8 cellular contexts compared by ENCODE assay signal in genomic region chr10:46106410-46107255, GRCh38.
DNase-seq lines count a peak whose midpoint lies in the region; ATAC-seq, FAIRE-seq and TF ChIP-seq lines count a peak whose summit lies in the region.

No MANE protein-coding gene starts in this region.

- intact Hi-C loops in HCT116 (cut with micrococcal nuclease) = no loop called here
- intact Hi-C loops in HepG2 (cut with micrococcal nuclease; ENCODE audit: unreplicated experiment) = no loop called here

- no peak for TF ChIP-seq EP300 in HepG2 (IDR thresholded peaks at IDR 0.05; ENCODE audit: low read depth in 2 of 2, low read length in 2 of 2)
- TF ChIP-seq EP300 in HepG2 (CRISPR knock-in tag; IDR thresholded peaks at IDR 0.05; ENCODE audit: borderline replicate concordance) = no peak

- FAIRE-seq in HepG2 (lab: Jason Lieb, UNC) = no peak

- 4% methylated on average over 33 of the region's 55 CpGs for WGBS in HepG2 (ENCODE audit: low lambda C conversion rate)

- H3K9me2 ChIP-seq in HCT116 (ENCODE audit: insufficient read depth) = no peaks in the 10 kb centered on the region
- no peaks in the 10 kb centered on the region for H3K9me2 ChIP-seq in Loucy (replicated peaks; ENCODE audit: low read depth, low read length)

- H4K20me1 ChIP-seq in HCT116 (ENCODE audit: insufficient read depth) = no peaks in the 10 kb centered on the region
- no peaks in the 10 kb centered on the region for H4K20me1 ChIP-seq in Loucy (ENCODE audit: insufficient read depth, low read length, poor library complexity, severe bottlenecking)
- H4K20me1 ChIP-seq in HepG2 (ENCODE audit: insufficient read depth, low read length) = no peaks in the 10 kb centered on the region

- H2AFZ ChIP-seq in HCT116 (ENCODE audit: low read depth, low read length, poor library complexity, severe bottlenecking) (peak overlapping the region; percentile 95), Loucy (ENCODE audit: low read length) (peak overlapping the region; percentile 89), HepG2 (ENCODE audit: low read length) (no peak overlapping the region)

- in situ Hi-C loops in HepG2 (cut with HindIII; ENCODE audit: extremely low pct_ligation_motif_present, low pct_unique_long_range_greater_than_20kb) = loop anchor here (10.0 kb wide), 2 partner anchors 178 to 1278 kb away; partner anchors contain the start of genes ANTXRL and ZNF488

- DNase-seq in DMS79 treated with DMSO at 0.1 percent for 48 hours (lab: John Stamatoyannopoulos, UW) (peak; percentile 9), DMS79 (lab: John Stamatoyannopoulos, UW) (no peak), HCT116 (ENCODE audit: low read depth, low spot score) (peak; percentile 21), WERI-Rb-1 (peak; percentile 82), HepG2 (ENCODE audit: low spot score) (peak; percentile 73)
- peak; percentile 25 for DNase-seq in stimulated activated CD8-positive, alpha-beta memory T cell treated with anti-CD3 and anti-CD28 coated beads, Interleukin-12 subunit alpha, Interleukin-12 subunit beta, amount 100 ng/mL, for 4 hours (ENCODE audit: low read depth)

- no peak for TF ChIP-seq CTCF in HCT116 (IDR thresholded peaks at IDR 0.05 in 2 of 3, conservative IDR thresholded peaks at IDR 0.05 in 1 of 3; ENCODE audit: borderline replicate concordance in 1 of 3, insufficient read depth in 1 of 3, low read depth in 2 of 3, low read length in 2 of 3)
- TF ChIP-seq CTCF in Loucy (conservative IDR thresholded peaks at IDR 0.05; ENCODE audit: low read length) = no peak
- TF ChIP-seq CTCF in WERI-Rb-1 (IDR thresholded peaks at IDR 0.05; ENCODE audit: low read depth, low read length) = no peak
- peak; percentile 33; the same call in 1 of the 2 replicates for TF ChIP-seq CTCF in HepG2 (CRISPR knock-in tag; IDR thresholded peaks at IDR 0.05)

- H3K4me3 ChIP-seq in HCT116 (replicated peaks in 1 of 2; ENCODE audit: low read depth in 1 of 2, low read length in 2 of 2) (peak overlapping the region; percentile 49 to 56), Loucy (ENCODE audit: low read length, poor library complexity, severe bottlenecking) (peak overlapping the region; percentile 75), WERI-Rb-1 (ENCODE audit: low read depth, low read length) (peak overlapping the region; percentile 70), duodenal mucosa (ENCODE audit: low read depth in 1 of 2, low read length in 2 of 2) (peak overlapping the region; percentile 56 to 70), HepG2 (replicated peaks in 1 of 3; ENCODE audit: insufficient read depth in 1 of 3, low read depth in 2 of 3, low read length in 3 of 3) (peak overlapping the region; percentile 66 to 78 (median 75))

- RAD21 ChIA-PET in HCT116 (lab: Charles Lee; ENCODE audit: low non-redundant PET in 1 of 2, low total read pairs in 2 of 2, uncharacterized antibody in 2 of 2, unreplicated experiment in 2 of 2) = interaction anchor here in 1 of 2 experiments (1.0 kb wide), 1 partner anchor 176 kb away, joined by 3 read pairs; no protein-coding TSS in a partner anchor

- peaks cover 3% of the 10 kb centered on the region; the same call in 1 of the 2 replicates for H3F3A ChIP-seq in Loucy (ENCODE audit: low read depth)

- H3K9me3 ChIP-seq in HCT116 (ENCODE audit: control insufficient read depth in 1 of 2, insufficient read depth in 1 of 2, low read depth in 1 of 2, low read length in 2 of 2) (no peaks in the 10 kb centered on the region), Loucy (ENCODE audit: insufficient read depth, low read depth, low read length) (no peaks in the 10 kb centered on the region), WERI-Rb-1 (ENCODE audit: severe bottlenecking) (no peaks in the 10 kb centered on the region), duodenal mucosa (ENCODE audit: control insufficient read depth in 1 of 2, low read length in 2 of 2) (no peaks in the 10 kb centered on the region), HepG2 (ENCODE audit: low read length) (no peaks in the 10 kb centered on the region)

- POLR2A ChIA-PET in HCT116 (lab: Charles Lee) = interaction anchor here (0.5 kb wide), 1 partner anchor 65 kb away, joined by 3 read pairs; no protein-coding TSS in a partner anchor
- POLR2A ChIA-PET in HepG2 (lab: Yijun Ruan, JAX) = interaction anchor here (0.8 kb wide), 1 partner anchor 176 kb away, joined by 4 read pairs; no protein-coding TSS in a partner anchor

- H3K79me2 ChIP-seq in HCT116 (ENCODE audit: insufficient read depth, low read length) = no peaks in the 10 kb centered on the region
- H3K79me2 ChIP-seq in Loucy (ENCODE audit: insufficient read depth, low read length) = no peaks in the 10 kb centered on the region
- no peaks in the 10 kb centered on the region for H3K79me2 ChIP-seq in HepG2 (ENCODE audit: insufficient read depth, low read length)

- peak overlapping the region; percentile 88 for H3K4me2 ChIP-seq in HCT116 (ENCODE audit: low read length)
- peak overlapping the region; percentile 85 for H3K4me2 ChIP-seq in Loucy (ENCODE audit: low read depth, low read length, poor library complexity, severe bottlenecking)
- peak overlapping the region; percentile 83 for H3K4me2 ChIP-seq in HepG2 (ENCODE audit: low read depth, low read length)

- ATAC-seq in HCT116 (peak; percentile 98), HepG2 (peak; percentile 97)

- no peak overlapping the region for H3K27ac ChIP-seq in HCT116 (ENCODE audit: low read depth, low read length)
- H3K27ac ChIP-seq in WERI-Rb-1 = peak overlapping the region; percentile 37
- no peak overlapping the region for H3K27ac ChIP-seq in duodenal mucosa (ENCODE audit: low read depth, low read length)
- no peak overlapping the region for H3K27ac ChIP-seq in HepG2 (ENCODE audit: extremely low read length, insufficient read depth, low read length)

- no peak for TF ChIP-seq RAD21 in HCT116 (IDR thresholded peaks at IDR 0.05; ENCODE audit: low read depth)
- TF ChIP-seq RAD21 in HepG2 (CRISPR knock-in tag; IDR thresholded peaks at IDR 0.05) = no peak; the same call in 1 of the 2 replicates

- H3K27me3 ChIP-seq in HCT116 (ENCODE audit: insufficient read depth, low read length) = no peaks in the 10 kb centered on the region
- no peaks in the 10 kb centered on the region for H3K27me3 ChIP-seq in Loucy (ENCODE audit: insufficient read depth, low read length, poor library complexity, severe bottlenecking)
- H3K27me3 ChIP-seq in WERI-Rb-1 (ENCODE audit: insufficient read depth, low read depth, severe bottlenecking) = no peaks in the 10 kb centered on the region
- H3K27me3 ChIP-seq in duodenal mucosa (ENCODE audit: control insufficient read depth in 1 of 2, insufficient read depth in 2 of 2, low read length in 2 of 2) = peaks cover 0 to 7% of the 10 kb centered on the region in 2 donors
- peaks cover 0 to 8% of the 10 kb centered on the region in 2 experiments; a peak in 3 of 5 replicates for H3K27me3 ChIP-seq in HepG2 (ENCODE audit: control insufficient read depth in 1 of 2, insufficient read depth in 2 of 2, low read length in 2 of 2)

- peaks cover 8 to 9% of the 10 kb centered on the region in 2 experiments; a peak in 3 of 4 replicates for H3K4me1 ChIP-seq in HCT116 (ENCODE audit: control insufficient read depth in 1 of 2, insufficient read depth in 2 of 2, low read length in 2 of 2)
- H3K4me1 ChIP-seq in Loucy (ENCODE audit: insufficient read depth, low read length, poor library complexity, severe bottlenecking) = peaks cover 26% of the 10 kb centered on the region
- peaks cover 8% of the 10 kb centered on the region in 2 donors for H3K4me1 ChIP-seq in duodenal mucosa (ENCODE audit: control insufficient read depth in 1 of 2, insufficient read depth in 2 of 2, low read length in 2 of 2)
- peaks cover 46% of the 10 kb centered on the region for H3K4me1 ChIP-seq in HepG2 (ENCODE audit: insufficient read depth, low read length)

- TF ChIP-seq POLR2A in HCT116 (IDR thresholded peaks at IDR 0.05; ENCODE audit: borderline replicate concordance, extremely low read depth, insufficient read depth, insufficient read length) (peak; percentile 34), HepG2 (IDR thresholded peaks at IDR 0.05; ENCODE audit: insufficient read depth in 1 of 2, low read depth in 2 of 2, low read length in 2 of 2) (peak in 1 of 2 experiments; percentile 52; a peak in 1 of 4 replicates)

- CTCF ChIA-PET in HCT116 (lab: Charles Lee) = no interaction called here
- CTCF ChIA-PET in HepG2 (lab: Yijun Ruan, JAX; ENCODE audit: low intra/inter-chr PET ratio, low total read pairs) = no interaction called here

- H3K9ac ChIP-seq in HCT116 (ENCODE audit: low read length) (peak overlapping the region; percentile 27; the same call in 1 of the 2 replicates), Loucy (ENCODE audit: low read depth, low read length, poor library complexity, severe bottlenecking) (peak overlapping the region; percentile 77), duodenal mucosa (ENCODE audit: low read depth in 1 of 2, low read length in 2 of 2) (peak overlapping the region; percentile 5 to 49), HepG2 (ENCODE audit: insufficient read depth, low read depth, low read length) (peak overlapping the region; percentile 66)

- BruUV-seq in HCT116 (replicated peaks; lab: Mats Ljungman, UMichigan) (no TSS peak), HepG2 (replicated peaks; lab: Mats Ljungman, UMichigan) (no TSS peak)

- no peaks in the 10 kb centered on the region for H3K36me3 ChIP-seq in HCT116 (ENCODE audit: control insufficient read depth in 1 of 2, insufficient read depth in 2 of 2, low read length in 2 of 2)
- no peaks in the 10 kb centered on the region for H3K36me3 ChIP-seq in Loucy (ENCODE audit: insufficient read depth, low read length)
- H3K36me3 ChIP-seq in WERI-Rb-1 = no peaks in the 10 kb centered on the region
- no peaks in the 10 kb centered on the region for H3K36me3 ChIP-seq in duodenal mucosa (ENCODE audit: control insufficient read depth in 1 of 2, insufficient read depth in 2 of 2, low read length in 2 of 2)
- H3K36me3 ChIP-seq in HepG2 (replicated peaks in 1 of 2; ENCODE audit: control insufficient read depth in 1 of 2, insufficient read depth in 2 of 2, low read length in 2 of 2) = no peaks in the 10 kb centered on the region

TF ChIP-seq in HepG2, 621 proteins besides CTCF, POLR2A, EP300 and RAD21 (continues in another document):
- TF ChIP-seq CERS6 (CRISPR knock-in tag; IDR thresholded peaks at IDR 0.05) = no peak

Comparison
In these comparisons a context has a peak if more than half of its experiments do, and no peak if none do; other contexts are left out.
1. H3K9ac ChIP-seq: peak in every context shown above with its lines; median percentile 77 in Loucy; 66 in HepG2; 27 in HCT116; 27 in duodenal mucosa.